ENCODE assay signal across 24 cellular contexts in the genomic region with DNA sequence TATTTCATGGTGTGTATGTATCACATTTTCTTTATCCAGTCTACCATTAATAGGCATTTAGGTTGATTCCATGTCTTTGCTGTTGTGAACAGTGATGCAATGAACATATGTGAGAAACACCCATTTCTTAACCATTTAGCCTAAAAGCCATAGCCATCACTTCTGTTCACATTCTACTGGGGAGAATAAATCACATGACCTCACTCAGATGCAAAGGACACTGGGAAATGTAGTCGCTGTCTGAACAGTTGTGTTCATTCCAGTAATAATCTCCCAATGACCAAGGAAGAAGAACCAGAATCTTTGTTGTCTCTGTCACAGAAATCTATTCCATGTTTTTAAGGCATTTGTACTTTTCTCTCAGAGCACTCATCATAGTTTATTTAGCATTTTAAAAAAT. TPM values are rescaled to one million over a fixed set of nuclear protein-coding genes. Genes with fewer than 3 reads are reported as not detected.
A peak's percentile ranks its signal among the peaks of the same experiment; 100 is the strongest.
DNase-seq lines count a peak whose midpoint lies in the region; ATAC-seq, FAIRE-seq and TF ChIP-seq lines count a peak whose summit lies in the region.
"Had no signal": no experiment of that assay in that cellular context is flagged by ENCODE, and none has a peak within 500 bp of the region (broad histone marks: within the 10 kb centered on the region; RNA-seq: fewer than 3 reads in every experiment).

No MANE protein-coding gene starts in this region.

- H3K27me3 ChIP-seq in SK-N-SH (ENCODE audit: insufficient read depth) (no peaks in the 10 kb centered on the region), K562 (ENCODE audit: control insufficient read depth in 2 of 2, insufficient read depth in 2 of 2, low read length in 2 of 2) (0 out of 5 replicates have a peak, but pooled peaks cover 0 to 12% of the 10 kb centered on the region in 2 experiments)

- WGBS in SK-N-SH (ENCODE audit: low lambda C conversion rate) = 19% methylated on average over 1 of the region's 1 CpG
- WGBS in K562 (ENCODE audit: insufficient coverage, low coverage, missing lambda C conversion rate) = 0% methylated on average over 1 of the region's 1 CpG

- TF ChIP-seq EP300 in SK-N-SH (IDR thresholded peaks at IDR 0.05; ENCODE audit: borderline replicate concordance in 1 of 2, low read depth in 1 of 2, low read length in 1 of 2) (no peak), K562 (IDR thresholded peaks at IDR 0.05; ENCODE audit: low read length) (no peak)

- no peaks in the 10 kb centered on the region for H3K9me2 ChIP-seq in SK-N-SH

- in situ Hi-C loops in K562 (cut with MboI) = no loop called here

- no peak overlapping the region for H3K4me3 Mint-ChIP-seq in activated naive CD8-positive, alpha-beta T cell treated with anti-CD3 and anti-CD28 coated beads for 36 hours
- H3K4me3 Mint-ChIP-seq in type B pancreatic cell = no peak overlapping the region
- H3K4me3 Mint-ChIP-seq: T-cell had no signal

- H3K36me3 ChIP-seq in SK-N-SH (replicated peaks in 1 of 2; ENCODE audit: control insufficient read depth in 1 of 2, insufficient read depth in 2 of 2, low read length in 1 of 2) = no peaks in the 10 kb centered on the region
- H3K36me3 ChIP-seq in K562 (ENCODE audit: control insufficient read depth, insufficient read depth, low read length) = no peaks in the 10 kb centered on the region

- ATAC-seq in SK-N-SH treated with all-trans-retinoic acid at 6 μM for 48 hours (no peak), K562 (peak; percentile 51; the same call in 1 of the 3 replicates)
- ATAC-seq: T-cell had no signal

- CTCF ChIA-PET in SK-N-SH (lab: Yijun Ruan, JAX) = interaction anchor here (1.6 kb wide), 1 partner anchor 17 kb away, joined by 4 read pairs; no protein-coding TSS in a partner anchor
- CTCF ChIA-PET in K562 (lab: Yijun Ruan, JAX; ENCODE audit: low intra/inter-chr PET ratio) = no interaction called here

- no peaks in the 10 kb centered on the region for H3K36me3 Mint-ChIP-seq in activated naive CD8-positive, alpha-beta T cell treated with anti-CD3 and anti-CD28 coated beads for 36 hours
- no peaks in the 10 kb centered on the region for H3K36me3 Mint-ChIP-seq in type B pancreatic cell
- H3K36me3 Mint-ChIP-seq: T-cell had no signal

- POLR2A ChIA-PET in SK-N-SH (lab: Yijun Ruan, JAX) = no interaction called here
- POLR2A ChIA-PET in K562 (lab: Yijun Ruan, JAX) = interaction anchor here (0.6 kb wide), 1 partner anchor 552 kb away, joined by 3 read pairs; no protein-coding TSS in a partner anchor

- BruUV-seq in K562 (replicated peaks; lab: Mats Ljungman, UMichigan) = no TSS peak

- H4K20me1 ChIP-seq in SK-N-SH (ENCODE audit: insufficient read depth) (no peaks in the 10 kb centered on the region), K562 (replicated peaks; ENCODE audit: control insufficient read depth, insufficient read depth, low read length) (no peaks in the 10 kb centered on the region)

- DNase-seq in SK-N-SH = no peak
- peak; percentile 28 for DNase-seq in NAMALWA (ENCODE audit: low spot score)
- no peak for DNase-seq in K562 (ENCODE audit: extremely low read depth in 1 of 4, low spot score in 3 of 4)
- DNase-seq in activated naive CD8-positive, alpha-beta T cell treated with anti-CD3 and anti-CD28 coated beads for 36 hours = no peak
- DNase-seq in T-helper 2 cell = no peak
- no peak for DNase-seq in type B pancreatic cell (ENCODE audit: extremely low spot score, unreplicated experiment)
- DNase-seq: GOT3, HCEC 1CT, KG1, MM.1S, NCI-H1048, NCI-H1417 treated with DMSO at 0.1 percent for 48 hours, NCI-H1694 treated with DMSO at 0.1 percent for 48 hours, NCI-H2081, NCI-H446, NCI-H524 treated with DMSO at 0.1 percent for 48 hours, NCI-H774, T-cell had no signal

- H3K9me3 Mint-ChIP-seq in activated naive CD8-positive, alpha-beta T cell treated with anti-CD3 and anti-CD28 coated beads for 36 hours = no peaks in the 10 kb centered on the region
- peaks cover 3% of the 10 kb centered on the region for H3K9me3 Mint-ChIP-seq in type B pancreatic cell
- H3K9me3 Mint-ChIP-seq: T-cell had no signal

- H3K4me2 ChIP-seq in SK-N-SH = no peak overlapping the region
- no peak overlapping the region for H3K4me2 ChIP-seq in K562 (ENCODE audit: insufficient read depth, low read length)

- no peaks in the 10 kb centered on the region for H3K27me3 Mint-ChIP-seq in activated naive CD8-positive, alpha-beta T cell treated with anti-CD3 and anti-CD28 coated beads for 36 hours
- H3K27me3 Mint-ChIP-seq in type B pancreatic cell = no peaks in the 10 kb centered on the region

- H2AFZ ChIP-seq in SK-N-SH (ENCODE audit: low read depth) (no peak overlapping the region), K562 (ENCODE audit: low read depth, low read length) (no peak overlapping the region)

- H3K4me1 Mint-ChIP-seq in activated naive CD8-positive, alpha-beta T cell treated with anti-CD3 and anti-CD28 coated beads for 36 hours = no peaks in the 10 kb centered on the region
- no peaks in the 10 kb centered on the region for H3K4me1 Mint-ChIP-seq in type B pancreatic cell (ENCODE audit: unreplicated experiment)
- H3K4me1 Mint-ChIP-seq: T-cell had no signal

- no peak overlapping the region for H3K4me3 ChIP-seq in SK-N-SH (ENCODE audit: low read depth in 2 of 2, low read length in 1 of 2)
- H3K4me3 ChIP-seq in K562 = no peak overlapping the region

- H3K79me2 ChIP-seq in SK-N-SH (ENCODE audit: insufficient read depth) (no peaks in the 10 kb centered on the region), K562 (ENCODE audit: control insufficient read depth, insufficient read depth, low read length) (no peaks in the 10 kb centered on the region)

- intact Hi-C loops in K562 (cut with micrococcal nuclease) = no loop called here

- H3K27ac ChIP-seq in SK-N-SH (ENCODE audit: low read depth in 2 of 2, low read length in 1 of 2) (no peak overlapping the region), K562 (ENCODE audit: extremely low read depth, low read depth, low read length) (no peak overlapping the region)

- TF ChIP-seq POLR2A in K562 (conservative IDR thresholded peaks at IDR 0.05) = no peak

- H3K9ac ChIP-seq in SK-N-SH = no peak overlapping the region
- no peak overlapping the region for H3K9ac ChIP-seq in K562 (ENCODE audit: insufficient read depth in 1 of 2, low read depth in 2 of 2, low read length in 2 of 2)

- no peaks in the 10 kb centered on the region for H3F3A ChIP-seq in SK-N-SH (replicated peaks; ENCODE audit: insufficient read depth)

- TF ChIP-seq RAD21 in SK-N-SH (IDR thresholded peaks at IDR 0.05; ENCODE audit: low read length) (no peak), K562 (CRISPR knock-in tag; conservative IDR thresholded peaks at IDR 0.05 in 1 of 2, IDR thresholded peaks at IDR 0.05 in 1 of 2) (no peak)

- H3K4me1 ChIP-seq in SK-N-SH (ENCODE audit: control insufficient read depth in 1 of 2, insufficient read depth in 2 of 2, low read depth in 1 of 2, low read length in 1 of 2) (no peaks in the 10 kb centered on the region), K562 (replicated peaks in 1 of 2; ENCODE audit: control insufficient read depth in 2 of 2, insufficient read depth in 2 of 2, low read length in 2 of 2) (no peaks in the 10 kb centered on the region)

- no peak for TF ChIP-seq CTCF in SK-N-SH (IDR thresholded peaks at IDR 0.05)
- no peak for TF ChIP-seq CTCF in K562 (IDR thresholded peaks at IDR 0.05 in 2 of 3, conservative IDR thresholded peaks at IDR 0.05 in 1 of 3; ENCODE audit: insufficient read depth in 2 of 3, low read depth in 1 of 3, low read length in 3 of 3)
- no peak for TF ChIP-seq CTCF in type B pancreatic cell (conservative IDR thresholded peaks at IDR 0.05)

- no peak for FAIRE-seq in K562 (lab: Jason Lieb, UNC)
- FAIRE-seq: RCC 7860 had no signal

- no peaks in the 10 kb centered on the region for H3K9me1 ChIP-seq in K562 (ENCODE audit: control insufficient read depth, insufficient read depth, low read length)

- no peak overlapping the region for H3K27ac Mint-ChIP-seq in activated naive CD8-positive, alpha-beta T cell treated with anti-CD3 and anti-CD28 coated beads for 36 hours
- H3K27ac Mint-ChIP-seq in type B pancreatic cell = no peak overlapping the region
- H3K27ac Mint-ChIP-seq: T-cell had no signal

- H3K9me3 ChIP-seq in SK-N-SH (no peaks in the 10 kb centered on the region), K562 (replicated peaks; ENCODE audit: control insufficient read depth, insufficient read depth, low read depth, low read length) (no peaks in the 10 kb centered on the region)

RNA-seq across cellular contexts. Expression of gene PLA2G2E, which starts 15.1 kb away (rescaled TPM):
- polyA plus RNA-seq in SK-N-SH (2012; rRNA removed) = not detected in 2 replicates
- polyA plus RNA-seq in SK-N-SH (2012; cell fraction: cytosol; rRNA removed) = not detected in 2 replicates
- not detected in 2 replicates for polyA plus RNA-seq in SK-N-SH (2012; cell fraction: nucleus; rRNA removed)
- not detected in 2 replicates for total RNA-seq in K562 (2011; cell fraction: chromatin; rRNA removed; ENCODE audit: low replicate concordance)
- total RNA-seq in K562 (2011; cell fraction: nucleolus; rRNA removed) = not detected in 2 replicates
- not detected in 2 replicates for total RNA-seq in K562 (2011; cell fraction: nucleoplasm; rRNA removed)
- total RNA-seq in K562 (2014; rRNA removed) = not detected in 2 replicates
- not detected in 2 replicates for total RNA-seq in K562 (2014; rRNA removed; fragmentation: Illumina TruSeq; extraction: Trizol)
- total RNA-seq in K562 (2015; rRNA removed; fragmentation: Illumina TruSeq; extraction: Trizol) = not detected in 2 replicates
- total RNA-seq in K562 (2021) = not detected in 2 replicates
- not detected in 2 replicates for polyA plus RNA-seq in K562 (2011; rRNA removed)
- not detected in 2 replicates for polyA plus RNA-seq in K562 (2011; cell fraction: cytosol; rRNA removed)
- not detected in 2 replicates for polyA plus RNA-seq in K562 (2011; cell fraction: nucleus; rRNA removed)
- not detected in 2 replicates for polyA plus RNA-seq in K562 (2012)
- not detected in 2 replicates for polyA plus RNA-seq in K562 (2014; fragmentation: Illumina TruSeq; extraction: Trizol)
- not detected for polyA plus RNA-seq in K562 (2014; fragmentation: Nextera tagmentation; extraction: Ambion mirVana)
- polyA plus RNA-seq in K562 (2014; rRNA removed) = not detected in 2 replicates
- not detected in 2 replicates for polyA minus RNA-seq in K562 (2011; rRNA and poly(A)+ RNA removed)
- polyA minus RNA-seq in K562 (2011; cell fraction: cytosol; rRNA and poly(A)+ RNA removed) = not detected in 2 replicates
- polyA minus RNA-seq in K562 (2011; cell fraction: nucleus; rRNA and poly(A)+ RNA removed) = not detected in 2 replicates
- not detected for total RNA-seq in activated naive CD8-positive, alpha-beta T cell treated with anti-CD3 and anti-CD28 coated beads for 36 hours
- total RNA-seq in type B pancreatic cell (ENCODE audit: low replicate concordance) = not detected in 2 replicates
- total RNA-seq: A172, G401, HT1080, T-cell had no signal
- polyA plus RNA-seq: BJ had no signal

RNA-seq across cellular contexts. Expression of gene PLA2G2A, which starts 40.9 kb away (rescaled TPM):
- not detected in 2 replicates for polyA plus RNA-seq in SK-N-SH (2012; rRNA removed)
- not detected in 2 replicates for polyA plus RNA-seq in SK-N-SH (2012; cell fraction: cytosol; rRNA removed)
- polyA plus RNA-seq in SK-N-SH (2012; cell fraction: nucleus; rRNA removed) = not detected in 2 replicates
- total RNA-seq in K562 (2011; cell fraction: chromatin; rRNA removed; ENCODE audit: low replicate concordance) = not detected in 2 replicates
- not detected in 2 replicates for total RNA-seq in K562 (2011; cell fraction: nucleolus; rRNA removed)
- not detected in 2 replicates for total RNA-seq in K562 (2011; cell fraction: nucleoplasm; rRNA removed)
- total RNA-seq in K562 (2014; rRNA removed) = not detected in 2 replicates
- total RNA-seq in K562 (2014; rRNA removed; fragmentation: Illumina TruSeq; extraction: Trizol) = not detected in 2 replicates
- not detected in 2 replicates for total RNA-seq in K562 (2015; rRNA removed; fragmentation: Illumina TruSeq; extraction: Trizol)
- 0.18 TPM in 1 of 2 replicates, not detected in the other for total RNA-seq in K562 (2021)
- not detected in 2 replicates for polyA plus RNA-seq in K562 (2011; rRNA removed)
- polyA plus RNA-seq in K562 (2011; cell fraction: cytosol; rRNA removed) = not detected in 2 replicates
- polyA plus RNA-seq in K562 (2011; cell fraction: nucleus; rRNA removed) = not detected in 2 replicates
- 0.10 TPM in 1 of 2 replicates, not detected in the other for polyA plus RNA-seq in K562 (2012)
- polyA plus RNA-seq in K562 (2014; fragmentation: Illumina TruSeq; extraction: Trizol) = not detected in 2 replicates
- not detected for polyA plus RNA-seq in K562 (2014; fragmentation: Nextera tagmentation; extraction: Ambion mirVana)
- not detected in 2 replicates for polyA plus RNA-seq in K562 (2014; rRNA removed)
- polyA minus RNA-seq in K562 (2011; rRNA and poly(A)+ RNA removed) = not detected in 2 replicates
- polyA minus RNA-seq in K562 (2011; cell fraction: cytosol; rRNA and poly(A)+ RNA removed) = not detected in 2 replicates
- not detected in 2 replicates for polyA minus RNA-seq in K562 (2011; cell fraction: nucleus; rRNA and poly(A)+ RNA removed)
- not detected for total RNA-seq in activated naive CD8-positive, alpha-beta T cell treated with anti-CD3 and anti-CD28 coated beads for 36 hours
- total RNA-seq in type B pancreatic cell (ENCODE audit: low replicate concordance) = 26.1 and 53.2 TPM in 2 replicates
- total RNA-seq: A172, G401, HT1080, T-cell had no signal
- polyA plus RNA-seq: BJ had no signal

RNA-seq across cellular contexts. Expression of gene OTUD3, which starts 56.3 kb away (rescaled TPM):
- polyA plus RNA-seq in SK-N-SH (2012; rRNA removed) = 2.6 and 3.3 TPM in 2 replicates
- 2.6 TPM in 2 replicates for polyA plus RNA-seq in SK-N-SH (2012; cell fraction: cytosol; rRNA removed)
- 9.4 and 9.6 TPM in 2 replicates for polyA plus RNA-seq in SK-N-SH (2012; cell fraction: nucleus; rRNA removed)
- 45.0 and 82.9 TPM in 2 replicates for total RNA-seq in K562 (2011; cell fraction: chromatin; rRNA removed; ENCODE audit: low replicate concordance)
- total RNA-seq in K562 (2011; cell fraction: nucleolus; rRNA removed) = 21.7 and 25.0 TPM in 2 replicates
- 43.3 and 74.3 TPM in 2 replicates for total RNA-seq in K562 (2011; cell fraction: nucleoplasm; rRNA removed)
- 5.6 and 5.9 TPM in 2 replicates for total RNA-seq in K562 (2014; rRNA removed)
- total RNA-seq in K562 (2014; rRNA removed; fragmentation: Illumina TruSeq; extraction: Trizol) = 13.6 and 16.0 TPM in 2 replicates
- 13.7 and 15.6 TPM in 2 replicates for total RNA-seq in K562 (2015; rRNA removed; fragmentation: Illumina TruSeq; extraction: Trizol)
- total RNA-seq in K562 (2021) = 10.9 and 13.3 TPM in 2 replicates
- 16.6 and 18.8 TPM in 2 replicates for polyA plus RNA-seq in K562 (2011; rRNA removed)
- 2.9 and 13.2 TPM in 2 replicates for polyA plus RNA-seq in K562 (2011; cell fraction: cytosol; rRNA removed)
- polyA plus RNA-seq in K562 (2011; cell fraction: nucleus; rRNA removed) = 22.7 and 36.7 TPM in 2 replicates
- 6.3 TPM in 2 replicates for polyA plus RNA-seq in K562 (2012)
- 8.3 and 8.6 TPM in 2 replicates for polyA plus RNA-seq in K562 (2014; fragmentation: Illumina TruSeq; extraction: Trizol)
- polyA plus RNA-seq in K562 (2014; fragmentation: Nextera tagmentation; extraction: Ambion mirVana) = 1 to 10 TPM; 2.0 to 2.8 TPM
- polyA plus RNA-seq in K562 (2014; rRNA removed) = 11.0 and 11.7 TPM in 2 replicates
- 23.5 and 27.6 TPM in 2 replicates for polyA minus RNA-seq in K562 (2011; rRNA and poly(A)+ RNA removed)
- polyA minus RNA-seq in K562 (2011; cell fraction: cytosol; rRNA and poly(A)+ RNA removed) = 3.9 and 5.8 TPM in 2 replicates
- polyA minus RNA-seq in K562 (2011; cell fraction: nucleus; rRNA and poly(A)+ RNA removed) = 19.0 and 27.2 TPM in 2 replicates
- 1 to 10 TPM; 6.2 to 7.3 TPM for total RNA-seq in activated naive CD8-positive, alpha-beta T cell treated with anti-CD3 and anti-CD28 coated beads for 36 hours
- 8.3 and 23.1 TPM in 2 replicates for total RNA-seq in type B pancreatic cell (ENCODE audit: low replicate concordance)

Comparison
In these comparisons a context has a peak if more than half of its experiments do, and no peak if none do; other contexts are left out.
1. RNA of gene PLA2G2A, which starts 40.9 kb away (total RNA-seq): 26.1 to 53.2 TPM in type B pancreatic cell; 0.18 TPM in K562 and not detected in activated naive CD8-positive, alpha-beta T cell treated with anti-CD3 and anti-CD28 coated beads for 36 hours; every median in the first group is over 10 times any median in the second.
2. Of the 27 proteins assayed by ChIP-seq in both K562 and SK-N-SH: peak only in K562: USF2; only in SK-N-SH: none; in both: USF1; in neither: 25.